17 cellular contexts compared by ENCODE assay signal in genomic region chr3:47874438-47874837, GRCh38.
DNase-seq lines count a peak whose midpoint lies in the region; ATAC-seq and TF ChIP-seq lines count a peak whose summit lies in the region.
"Had no signal": no experiment of that assay in that cellular context is flagged by ENCODE, and none has a peak within 500 bp of the region (broad histone marks: within the 10 kb centered on the region; RNA-seq: fewer than 3 reads in every experiment).

No MANE protein-coding gene starts in this region.

- DNase-seq in WERI-Rb-1 (no peak), epithelial cell of prostate (ENCODE audit: low read depth, low spot score) (no peak), psoas muscle (no peak), HK-2 (ENCODE audit: unreplicated experiment) (no peak), prostate gland (ENCODE audit: low spot score) (no peak), GM10248 (ENCODE audit: extremely low spot score) (no peak), erythroblast (lab: John Stamatoyannopoulos, UW) (no peak)
- DNase-seq: CD8-positive, alpha-beta T cell; COR-L47; DND-41; GDM1; HCEC 1CT; HFFc6 had no signal

- no peak overlapping the region for H3K4me3 Mint-ChIP-seq in nephron
- H3K4me3 Mint-ChIP-seq: CD14-positive monocyte; CD8-positive, alpha-beta T cell; HFFc6 had no signal

- no peaks in the 10 kb centered on the region for H3K9me3 Mint-ChIP-seq in nephron
- H3K9me3 Mint-ChIP-seq: CD14-positive monocyte; CD8-positive, alpha-beta T cell; HFFc6 had no signal

- H3K36me3 ChIP-seq in WERI-Rb-1 = peaks cover 36% of the 10 kb centered on the region
- H3K36me3 ChIP-seq in psoas muscle (ENCODE audit: insufficient read depth in 1 of 2, low read depth in 1 of 2) = peaks cover 10 to 91% of the 10 kb centered on the region in 2 donors
- H3K36me3 ChIP-seq in prostate gland = no peaks in the 10 kb centered on the region

- CTCF ChIA-PET in GM10248 (lab: Yijun Ruan, JAX) = interaction anchor here (1.0 to 2.3 kb wide), 5 partner anchors 9 to 258 kb away, joined by 3 to 8 read pairs (median 3); no protein-coding TSS in a partner anchor

- intact Hi-C loops in psoas muscle (cut with DNase I) (no loop called here), prostate gland (cut with DNase I) (no loop called here)

- no peaks in the 10 kb centered on the region for H3K27me3 Mint-ChIP-seq in nephron (ENCODE audit: low read depth)

- H3K27ac Mint-ChIP-seq in nephron = peak overlapping the region in 2 of 3 experiments; percentile 41 to 70
- H3K27ac Mint-ChIP-seq: CD8-positive, alpha-beta T cell had no signal

- H3K9me3 ChIP-seq in WERI-Rb-1 (ENCODE audit: severe bottlenecking) = no peaks in the 10 kb centered on the region
- H3K9me3 ChIP-seq in psoas muscle = no peaks in the 10 kb centered on the region
- H3K9me3 ChIP-seq in prostate gland = no peaks in the 10 kb centered on the region
- H3K9me3 ChIP-seq: A549 had no signal

- H3K36me3 Mint-ChIP-seq in nephron (ENCODE audit: low read depth) = peaks cover 42% of the 10 kb centered on the region

- no peak overlapping the region for H3K4me3 ChIP-seq in WERI-Rb-1 (ENCODE audit: low read depth, low read length)
- H3K4me3 ChIP-seq in psoas muscle = no peak overlapping the region
- H3K4me3 ChIP-seq in prostate gland = no peak overlapping the region
- H3K4me3 ChIP-seq: A549 had no signal

- POLR2A ChIA-PET in GM10248 (lab: Yijun Ruan, JAX) = no interaction called here

- WGBS in psoas muscle, 3 donors = 98 to 100% (median 100%) methylated on average over 2 of the region's 2 CpGs
- 63% methylated on average over 2 of the region's 2 CpGs for WGBS in prostate gland

- peaks cover 7% of the 10 kb centered on the region for H3K4me1 Mint-ChIP-seq in nephron
- H3K4me1 Mint-ChIP-seq: CD14-positive monocyte had no signal

- TF ChIP-seq POLR2A in prostate gland (IDR thresholded peaks at IDR 0.05) (no peak), erythroblast (IDR thresholded peaks at IDR 0.05; ENCODE audit: low read length) (no peak)

- peaks cover 8% of the 10 kb centered on the region for H3K4me1 ChIP-seq in psoas muscle
- no peaks in the 10 kb centered on the region for H3K4me1 ChIP-seq in prostate gland (replicated peaks)
- H3K4me1 ChIP-seq: A549 had no signal

- ATAC-seq in psoas muscle = no peak
- ATAC-seq: A549; CD8-positive, alpha-beta T cell had no signal

- TF ChIP-seq CTCF in WERI-Rb-1 (IDR thresholded peaks at IDR 0.05; ENCODE audit: low read depth, low read length) (no peak), nephron (IDR thresholded peaks at IDR 0.05; ENCODE audit: unreplicated experiment in 3 of 3) (no peak), psoas muscle (IDR thresholded peaks at IDR 0.05) (no peak), prostate gland (IDR thresholded peaks at IDR 0.05) (no peak), GM10248 (IDR thresholded peaks at IDR 0.05; ENCODE audit: control extremely low read depth, extremely low read depth, low read depth, missing control alignments) (no peak)

- H3K27ac ChIP-seq in WERI-Rb-1 (peak overlapping the region; percentile 39; the same call in 1 of the 2 replicates), epithelial cell of prostate (peak overlapping the region; percentile 29), psoas muscle (peak overlapping the region; percentile 4), prostate gland (peak overlapping the region in 1 of 2 donors; percentile 33)
- H3K27ac ChIP-seq: A549, HL-60 had no signal

- H3K27me3 ChIP-seq in WERI-Rb-1 (ENCODE audit: insufficient read depth, low read depth, severe bottlenecking) = no peaks in the 10 kb centered on the region
- H3K27me3 ChIP-seq in psoas muscle (ENCODE audit: insufficient read depth in 3 of 3, low read length in 2 of 3) = no peaks in the 10 kb centered on the region
- H3K27me3 ChIP-seq in prostate gland (replicated peaks; ENCODE audit: insufficient read depth) = no peaks in the 10 kb centered on the region
